In the genomic region with DNA sequence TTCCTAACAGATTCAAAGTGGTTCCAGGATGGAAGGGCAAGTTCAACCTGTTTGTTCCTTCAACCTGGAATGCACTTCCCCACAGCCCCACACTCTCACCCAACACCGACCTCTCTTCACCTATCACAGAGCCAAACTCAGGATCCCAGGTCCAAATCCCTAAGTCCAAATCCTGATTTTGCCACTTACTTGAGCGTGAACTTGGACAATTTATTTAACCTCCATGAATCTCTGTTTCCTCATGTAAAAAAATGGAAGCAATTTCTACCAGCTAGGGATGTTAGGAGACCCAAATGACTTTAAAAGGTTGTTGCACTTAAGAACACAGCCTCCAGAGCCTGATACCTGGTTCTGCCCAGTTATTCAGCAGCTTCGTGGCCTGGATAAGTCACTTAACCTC, we compare ENCODE assay signal across 19 cellular contexts. TPM values are rescaled to one million over a fixed set of nuclear protein-coding genes. Genes with fewer than 3 reads are reported as not detected.
DNase-seq lines count a peak whose midpoint lies in the region; ATAC-seq, FAIRE-seq and TF ChIP-seq lines count a peak whose summit lies in the region.
"Had no signal": no experiment of that assay in that cellular context is flagged by ENCODE, and none has a peak within 500 bp of the region (broad histone marks: within the 10 kb centered on the region; RNA-seq: fewer than 3 reads in every experiment).

No MANE protein-coding gene starts in this region.

- peaks cover 0 to 31% (median 22%) of the 10 kb centered on the region in 7 donors for H3K4me1 Mint-ChIP-seq in naive thymus-derived CD4-positive, alpha-beta T cell
- H3K4me1 Mint-ChIP-seq in activated CD8-positive, alpha-beta memory T cell treated with anti-CD3 and anti-CD28 coated beads, Interleukin-2, amount 10 ng/mL, durations not matched to agents 7 days and 5 days: peaks cover 4% of the 10 kb centered on the region

- TF ChIP-seq EP300 in HepG2 (IDR thresholded peaks at IDR 0.05; ENCODE audit: low read depth in 2 of 2, low read length in 2 of 2): no peak
- no peak for TF ChIP-seq EP300 in HepG2 (CRISPR knock-in tag; IDR thresholded peaks at IDR 0.05; ENCODE audit: borderline replicate concordance)

- H3K4me3 ChIP-seq in HepG2 (replicated peaks in 1 of 3; ENCODE audit: insufficient read depth in 1 of 3, low read depth in 2 of 3, low read length in 3 of 3) (no peak overlapping the region), right lobe of liver (no peak overlapping the region), colonic mucosa (no peak overlapping the region)
- H3K4me3 ChIP-seq in naive thymus-derived CD4-positive, alpha-beta T cell (ENCODE audit: low read length): no peak overlapping the region
- H3K4me3 ChIP-seq: A549 had no signal

- peak overlapping the region in 4 of 9 donors; percentile 25 to 74 (median 71) for H3K27ac Mint-ChIP-seq in naive thymus-derived CD4-positive, alpha-beta T cell
- no peak overlapping the region for H3K27ac Mint-ChIP-seq in activated CD8-positive, alpha-beta memory T cell treated with anti-CD3 and anti-CD28 coated beads, Interleukin-2, amount 10 ng/mL, durations not matched to agents 7 days and 5 days

- H3K27me3 Mint-ChIP-seq in naive thymus-derived CD4-positive, alpha-beta T cell: peaks cover 0 to 5% (median 0%) of the 10 kb centered on the region in 5 donors
- H3K27me3 Mint-ChIP-seq in activated CD8-positive, alpha-beta memory T cell treated with anti-CD3 and anti-CD28 coated beads, Interleukin-2, amount 10 ng/mL, durations not matched to agents 7 days and 5 days: no peaks in the 10 kb centered on the region

- H3K79me2 ChIP-seq in HepG2 (ENCODE audit: insufficient read depth, low read length): no peaks in the 10 kb centered on the region

- peaks cover 0 to 5% (median 0%) of the 10 kb centered on the region in 5 donors for H3K36me3 Mint-ChIP-seq in naive thymus-derived CD4-positive, alpha-beta T cell
- no peaks in the 10 kb centered on the region for H3K36me3 Mint-ChIP-seq in activated CD8-positive, alpha-beta memory T cell treated with anti-CD3 and anti-CD28 coated beads, Interleukin-2, amount 10 ng/mL, durations not matched to agents 7 days and 5 days
- H3K36me3 Mint-ChIP-seq: IgD-negative memory B cell had no signal

- ATAC-seq in HepG2: no peak
- no peak for ATAC-seq in right lobe of liver
- no peak for ATAC-seq in naive thymus-derived CD4-positive, alpha-beta T cell
- no peak for ATAC-seq in HG03521 (IDR thresholded peaks at IDR 0.05; ENCODE audit: unreplicated experiment)
- no peak for ATAC-seq in activated CD8-positive, alpha-beta memory T cell treated with anti-CD3 and anti-CD28 coated beads, Interleukin-2, amount 10 ng/mL, durations not matched to agents 7 days and 5 days
- ATAC-seq: A549 had no signal

- H3K4me1 ChIP-seq in HepG2 (ENCODE audit: insufficient read depth, low read length) (peaks cover 77% of the 10 kb centered on the region), right lobe of liver (peaks cover 0 to 27% (median 10%) of the 10 kb centered on the region in 4 donors), colonic mucosa (peaks cover 11% of the 10 kb centered on the region)
- peaks cover 0 to 10% of the 10 kb centered on the region in 2 donors for H3K4me1 ChIP-seq in naive thymus-derived CD4-positive, alpha-beta T cell (ENCODE audit: control insufficient read depth in 2 of 2, insufficient read depth in 2 of 2, low read length in 2 of 2)

- no peak overlapping the region for H2AFZ ChIP-seq in HepG2 (ENCODE audit: low read length)

- peaks cover 0 to 10% (median 0%) of the 10 kb centered on the region in 11 donors for H3K9me3 Mint-ChIP-seq in naive thymus-derived CD4-positive, alpha-beta T cell
- peaks cover 8% of the 10 kb centered on the region for H3K9me3 Mint-ChIP-seq in activated CD8-positive, alpha-beta memory T cell treated with anti-CD3 and anti-CD28 coated beads, Interleukin-2, amount 10 ng/mL, durations not matched to agents 7 days and 5 days (ENCODE audit: low read depth)

- BruUV-seq in HepG2 (replicated peaks; lab: Mats Ljungman, UMichigan): no TSS peak

- H4K20me1 ChIP-seq in HepG2 (ENCODE audit: insufficient read depth, low read length): no peaks in the 10 kb centered on the region

- intact Hi-C loops in HepG2 (cut with micrococcal nuclease; ENCODE audit: unreplicated experiment) (no loop called here), right lobe of liver (cut with DNase I) (no loop called here), colonic mucosa (cut with DNase I) (no loop called here)
- intact Hi-C loops in naive thymus-derived CD4-positive, alpha-beta T cell (cut with micrococcal nuclease): loop anchor here in 1 of 2 donors (5.0 kb wide), 1 partner anchor 44 kb away; no protein-coding TSS in a partner anchor

- H3K27me3 ChIP-seq in HepG2 (ENCODE audit: control insufficient read depth in 1 of 2, insufficient read depth in 2 of 2, low read length in 2 of 2) (no peaks in the 10 kb centered on the region), right lobe of liver (no peaks in the 10 kb centered on the region), colonic mucosa (no peaks in the 10 kb centered on the region)
- H3K27me3 ChIP-seq in naive thymus-derived CD4-positive, alpha-beta T cell (ENCODE audit: control insufficient read depth in 2 of 2, insufficient read depth in 2 of 2, low read length in 2 of 2): no peaks in the 10 kb centered on the region

- FAIRE-seq in HepG2 (lab: Jason Lieb, UNC): no peak
- FAIRE-seq: H1, RCC 7860 had no signal

- in situ Hi-C loops in HepG2 (cut with HindIII; ENCODE audit: extremely low pct_ligation_motif_present, low pct_unique_long_range_greater_than_20kb): no loop called here

- CTCF ChIA-PET in HepG2 (lab: Yijun Ruan, JAX; ENCODE audit: low intra/inter-chr PET ratio, low total read pairs): interaction anchor here (0.7 kb wide), 1 partner anchor 49 kb away, joined by 3 read pairs; no protein-coding TSS in a partner anchor
- CTCF ChIA-PET in naive thymus-derived CD4-positive, alpha-beta T cell (lab: Charles Lee): no interaction called here
- CTCF ChIA-PET in activated CD8-positive, alpha-beta memory T cell treated with anti-CD3 and anti-CD28 coated beads, Interleukin-2, amount 10 ng/mL, durations not matched to agents 7 days and 5 days (lab: Charles Lee): no interaction called here

- no peak overlapping the region for H3K4me2 ChIP-seq in HepG2 (ENCODE audit: low read depth, low read length)

- no peak for TF ChIP-seq POLR2A in HepG2 (IDR thresholded peaks at IDR 0.05; ENCODE audit: insufficient read depth in 1 of 2, low read depth in 2 of 2, low read length in 2 of 2)
- no peak for TF ChIP-seq POLR2A in right lobe of liver (IDR thresholded peaks at IDR 0.05)

- H3K9me3 ChIP-seq in HepG2 (ENCODE audit: low read length) (no peaks in the 10 kb centered on the region), right lobe of liver (no peaks in the 10 kb centered on the region), colonic mucosa (no peaks in the 10 kb centered on the region)
- no peaks in the 10 kb centered on the region for H3K9me3 ChIP-seq in naive thymus-derived CD4-positive, alpha-beta T cell (ENCODE audit: control insufficient read depth in 2 of 3, low read length in 3 of 3)
- H3K9me3 ChIP-seq: A549 had no signal

- H3K9ac ChIP-seq in HepG2 (ENCODE audit: insufficient read depth, low read depth, low read length): no peak overlapping the region
- H3K9ac ChIP-seq in colonic mucosa (ENCODE audit: low read depth in 2 of 2, low read length in 2 of 2): no peak overlapping the region

- no peak for DNase-seq in HepG2 (ENCODE audit: low spot score)
- DNase-seq in right lobe of liver: no peak
- DNase-seq in colonic mucosa: no peak
- DNase-seq in naive thymus-derived CD4-positive, alpha-beta T cell: no peak
- no peak for DNase-seq in AML-193 (lab: John Stamatoyannopoulos, UW)
- DNase-seq in activated naive CD4-positive, alpha-beta T cell treated with anti-CD3 and anti-CD28 coated beads, Interleukin-2, amount 50 U/mL, for 16 hours: no peak
- no peak for DNase-seq in activated CD8-positive, alpha-beta memory T cell treated with anti-CD3 and anti-CD28 coated beads, Interleukin-2, amount 10 ng/mL, durations not matched to agents 7 days and 5 days
- DNase-seq: NCI-H1105, NCI-H187, NCI-H226, NCI-H524 treated with DMSO at 0.1 percent for 48 hours, SHP77 treated with DMSO at 0.1 percent for 48 hours had no signal

- TF ChIP-seq RAD21 in HepG2 (CRISPR knock-in tag; IDR thresholded peaks at IDR 0.05): no peak

- TF ChIP-seq CTCF in HepG2 (CRISPR knock-in tag; IDR thresholded peaks at IDR 0.05): no peak
- TF ChIP-seq CTCF in right lobe of liver (IDR thresholded peaks at IDR 0.05): no peak
- TF ChIP-seq CTCF in colonic mucosa (IDR thresholded peaks at IDR 0.05): no peak

- POLR2A ChIA-PET in HepG2 (lab: Yijun Ruan, JAX): no interaction called here
- POLR2A ChIA-PET in naive thymus-derived CD4-positive, alpha-beta T cell (lab: Charles Lee): no interaction called here

- H3K36me3 ChIP-seq in HepG2 (replicated peaks in 1 of 2; ENCODE audit: control insufficient read depth in 1 of 2, insufficient read depth in 2 of 2, low read length in 2 of 2): no peaks in the 10 kb centered on the region
- no peaks in the 10 kb centered on the region for H3K36me3 ChIP-seq in right lobe of liver
- no peaks in the 10 kb centered on the region for H3K36me3 ChIP-seq in colonic mucosa
- H3K36me3 ChIP-seq in naive thymus-derived CD4-positive, alpha-beta T cell (ENCODE audit: control insufficient read depth in 2 of 3, insufficient read depth in 3 of 3, low read length in 3 of 3): no peaks in the 10 kb centered on the region

- H3K4me3 Mint-ChIP-seq in naive thymus-derived CD4-positive, alpha-beta T cell: peak overlapping the region in 6 of 10 donors; percentile 17 to 77 (median 51)
- no peak overlapping the region for H3K4me3 Mint-ChIP-seq in activated CD8-positive, alpha-beta memory T cell treated with anti-CD3 and anti-CD28 coated beads, Interleukin-2, amount 10 ng/mL, durations not matched to agents 7 days and 5 days

- WGBS in HepG2 (ENCODE audit: low lambda C conversion rate): 88% methylated on average over 3 of the region's 3 CpGs
- 72% methylated on average over 3 of the region's 3 CpGs for WGBS in right lobe of liver (ENCODE audit: insufficient coverage, low coverage, low lambda C conversion rate, missing lambda C conversion rate)

- H3K27ac ChIP-seq in HepG2 (ENCODE audit: extremely low read length, insufficient read depth, low read length): no peak overlapping the region
- no peak overlapping the region for H3K27ac ChIP-seq in right lobe of liver
- H3K27ac ChIP-seq in colonic mucosa: peak overlapping the region; percentile 20
- H3K27ac ChIP-seq in naive thymus-derived CD4-positive, alpha-beta T cell (ENCODE audit: low read depth, low read length): no peak overlapping the region

RNA-seq across cellular contexts. Expression of a gene that starts 5.4 kb away (rescaled TPM):
- total RNA-seq in HepG2 (2016; rRNA removed; fragmentation: Illumina TruSeq; extraction: Trizol): 2.3 and 3.4 TPM in 2 replicates
- total RNA-seq in HepG2 (2016; cell fraction: cytosol; rRNA removed; fragmentation: Illumina TruSeq; extraction: Trizol; ENCODE audit: low read depth): 2.7 and 3.5 TPM in 2 replicates
- total RNA-seq in HepG2 (2016; cell fraction: insoluble cytoplasmic fraction; rRNA removed; fragmentation: Illumina TruSeq; extraction: Trizol): 2.3 and 3.6 TPM in 2 replicates
- 3.3 and 4.5 TPM in 2 replicates for total RNA-seq in HepG2 (2016; cell fraction: membrane; rRNA removed; fragmentation: Illumina TruSeq; extraction: Trizol)
- 2.9 and 3.3 TPM in 2 replicates for total RNA-seq in HepG2 (2016; cell fraction: nucleus; rRNA removed; fragmentation: Illumina TruSeq; extraction: Trizol)
- polyA plus RNA-seq in HepG2 (2011; rRNA removed): 8.8 and 13.2 TPM in 2 replicates
- 4.8 and 4.9 TPM in 2 replicates for polyA plus RNA-seq in HepG2 (2011; cell fraction: cytosol; rRNA removed)
- polyA plus RNA-seq in HepG2 (2011; cell fraction: nucleus; rRNA removed): 2.1 and 7.8 TPM in 2 replicates
- 6.8 and 14.5 TPM in 2 replicates for polyA plus RNA-seq in HepG2 (2012)
- 2.5 and 3.3 TPM in 2 replicates for polyA plus RNA-seq in HepG2 (2016; cell fraction: cytosol; fragmentation: Illumina TruSeq; extraction: Trizol; ENCODE audit: low read depth)
- polyA plus RNA-seq in HepG2 (2016; cell fraction: insoluble cytoplasmic fraction; fragmentation: Illumina TruSeq; extraction: Trizol; ENCODE audit: low read depth): 1.6 and 3.8 TPM in 2 replicates
- 3.3 and 3.9 TPM in 2 replicates for polyA plus RNA-seq in HepG2 (2016; cell fraction: membrane; fragmentation: Illumina TruSeq; extraction: Trizol; ENCODE audit: low read depth)
- polyA plus RNA-seq in HepG2 (2016; cell fraction: nucleus; fragmentation: Illumina TruSeq; extraction: Trizol; ENCODE audit: insufficient read depth, low read depth): 2.7 and 4.2 TPM in 2 replicates
- polyA minus RNA-seq in HepG2 (2011; rRNA and poly(A)+ RNA removed; ENCODE audit: low replicate concordance): 23.1 TPM in 1 of 2 replicates, not detected in the other
- polyA minus RNA-seq in HepG2 (2011; cell fraction: cytosol; rRNA and poly(A)+ RNA removed): 0.99 and 1.8 TPM in 2 replicates
- 3.9 and 9.3 TPM in 2 replicates for polyA minus RNA-seq in HepG2 (2011; cell fraction: nucleus; rRNA and poly(A)+ RNA removed)
- total RNA-seq in right lobe of liver: 10 to 100 TPM in 3 of 6 experiments, 1 to 10 TPM in 3; 4.4 to 15.2 (median 9.0) TPM
- not detected for total RNA-seq in colonic mucosa
- total RNA-seq in naive thymus-derived CD4-positive, alpha-beta T cell: not detected
- polyA plus RNA-seq in naive thymus-derived CD4-positive, alpha-beta T cell: not detected
- not detected for total RNA-seq in activated CD8-positive, alpha-beta memory T cell treated with anti-CD3 and anti-CD28 coated beads, Interleukin-2, amount 10 ng/mL, durations not matched to agents 7 days and 5 days
- total RNA-seq: H1, HT-29, LHCN-M2 had no signal
- polyA plus RNA-seq: H1, IgD-negative memory B cell had no signal

RNA-seq across cellular contexts. Expression of a gene that starts 35.8 kb away (rescaled TPM):
- total RNA-seq in HepG2 (2016; rRNA removed; fragmentation: Illumina TruSeq; extraction: Trizol) (18.4 and 43.4 TPM in 2 replicates), right lobe of liver (10 to 100 TPM; 26.6 to 66.6 (median 55.5) TPM), colonic mucosa (10 to 100 TPM; 44.7 to 54.6 TPM)
- total RNA-seq in HepG2 (2016; cell fraction: cytosol; rRNA removed; fragmentation: Illumina TruSeq; extraction: Trizol; ENCODE audit: low read depth): 5.4 and 5.5 TPM in 2 replicates
- total RNA-seq in HepG2 (2016; cell fraction: insoluble cytoplasmic fraction; rRNA removed; fragmentation: Illumina TruSeq; extraction: Trizol): 16.1 and 39.6 TPM in 2 replicates
- total RNA-seq in HepG2 (2016; cell fraction: membrane; rRNA removed; fragmentation: Illumina TruSeq; extraction: Trizol): 18.0 and 18.1 TPM in 2 replicates
- total RNA-seq in HepG2 (2016; cell fraction: nucleus; rRNA removed; fragmentation: Illumina TruSeq; extraction: Trizol): 37.4 and 45.5 TPM in 2 replicates
- polyA plus RNA-seq in HepG2 (2011; rRNA removed): 46.6 and 59.5 TPM in 2 replicates
- polyA plus RNA-seq in HepG2 (2011; cell fraction: cytosol; rRNA removed): 53.0 and 55.6 TPM in 2 replicates
- polyA plus RNA-seq in HepG2 (2011; cell fraction: nucleus; rRNA removed): 60.5 and 72.7 TPM in 2 replicates
- polyA plus RNA-seq in HepG2 (2012): 26.0 and 35.8 TPM in 2 replicates
- polyA plus RNA-seq in HepG2 (2016; cell fraction: cytosol; fragmentation: Illumina TruSeq; extraction: Trizol; ENCODE audit: low read depth): 4.1 and 4.5 TPM in 2 replicates
- 14.1 and 16.5 TPM in 2 replicates for polyA plus RNA-seq in HepG2 (2016; cell fraction: insoluble cytoplasmic fraction; fragmentation: Illumina TruSeq; extraction: Trizol; ENCODE audit: low read depth)
- polyA plus RNA-seq in HepG2 (2016; cell fraction: membrane; fragmentation: Illumina TruSeq; extraction: Trizol; ENCODE audit: low read depth): 9.4 and 9.9 TPM in 2 replicates
- polyA plus RNA-seq in HepG2 (2016; cell fraction: nucleus; fragmentation: Illumina TruSeq; extraction: Trizol; ENCODE audit: insufficient read depth, low read depth): 59.3 and 60.4 TPM in 2 replicates
- 69.1 and 105 TPM in 2 replicates for polyA minus RNA-seq in HepG2 (2011; rRNA and poly(A)+ RNA removed; ENCODE audit: low replicate concordance)
- 34.7 and 43.2 TPM in 2 replicates for polyA minus RNA-seq in HepG2 (2011; cell fraction: cytosol; rRNA and poly(A)+ RNA removed)
- polyA minus RNA-seq in HepG2 (2011; cell fraction: nucleus; rRNA and poly(A)+ RNA removed): 56.0 and 67.4 TPM in 2 replicates
- 1 to 10 TPM; 3.3 to 8.4 (median 4.3) TPM for total RNA-seq in naive thymus-derived CD4-positive, alpha-beta T cell
- polyA plus RNA-seq in naive thymus-derived CD4-positive, alpha-beta T cell: 1 to 10 TPM in 1 of 2 donors, under 1 TPM in 1; 0.87 to 1.2 TPM
- 1 to 10 TPM; 2.4 to 7.8 TPM for total RNA-seq in activated CD8-positive, alpha-beta memory T cell treated with anti-CD3 and anti-CD28 coated beads, Interleukin-2, amount 10 ng/mL, durations not matched to agents 7 days and 5 days
- polyA plus RNA-seq: IgD-negative memory B cell had no signal
